15 cellular contexts compared by ENCODE assay signal in genomic region chr7:35839860-35840854, GRCh38. TPM values are rescaled to one million over a fixed set of nuclear protein-coding genes. Genes with fewer than 3 reads are reported as not detected.
DNase-seq lines count a peak whose midpoint lies in the region; ATAC-seq and TF ChIP-seq lines count a peak whose summit lies in the region.
"Had no signal": no experiment of that assay in that cellular context is flagged by ENCODE, and none has a peak within 500 bp of the region (broad histone marks: within the 10 kb centered on the region; RNA-seq: fewer than 3 reads in every experiment).

No MANE protein-coding gene starts in this region.

- no peaks in the 10 kb centered on the region for H3K27me3 Mint-ChIP-seq in nephron progenitor cell (ENCODE audit: low read depth, poor library complexity)
- H3K27me3 Mint-ChIP-seq: progenitor cell of endocrine pancreas had no signal

- H3K4me3 Mint-ChIP-seq in nephron progenitor cell = no peak overlapping the region

- CTCF ChIA-PET in AG04450 (lab: Charles Lee) = interaction anchor here (1.8 kb wide), 1 partner anchor 130 kb away, joined by 8 read pairs; no protein-coding TSS in a partner anchor

- no peaks in the 10 kb centered on the region for H3K4me1 Mint-ChIP-seq in nephron progenitor cell

- no peaks in the 10 kb centered on the region for H3K9me3 Mint-ChIP-seq in nephron progenitor cell

- POLR2A ChIA-PET in AG04450 (lab: Yijun Ruan, JAX) = interaction anchor here (0.6 to 0.9 kb wide), 2 partner anchors 12 to 124 kb away, joined by 3 to 4 read pairs; no protein-coding TSS in a partner anchor

- no peaks in the 10 kb centered on the region for H3K27me3 ChIP-seq in AG04450 (ENCODE audit: control insufficient read depth, insufficient read depth, low read length)
- H3K27me3 ChIP-seq: gastroesophageal sphincter, uterus had no signal

- ATAC-seq in GM19328 (IDR thresholded peaks at IDR 0.05; ENCODE audit: unreplicated experiment) (no peak), HG02642 (IDR thresholded peaks at IDR 0.05; ENCODE audit: poor library complexity, unreplicated experiment) (no peak)
- ATAC-seq: gastroesophageal sphincter, lower lobe of right lung had no signal

- TF ChIP-seq CTCF in AG04450 (IDR thresholded peaks at IDR 0.05; ENCODE audit: low read depth, low read length) (no peak), fibroblast of the aortic adventitia (IDR thresholded peaks at IDR 0.05; ENCODE audit: insufficient read depth, low read length) (no peak), nephron progenitor cell (IDR thresholded peaks at IDR 0.05) (no peak)

- H3K27ac ChIP-seq in AG04450 (ENCODE audit: low read depth, low read length) = no peak overlapping the region
- H3K27ac ChIP-seq: gastroesophageal sphincter, lower lobe of right lung, uterus had no signal

- no peak overlapping the region for H3K4me3 ChIP-seq in AG04450 (ENCODE audit: low read depth, low read length)
- H3K4me3 ChIP-seq in fibroblast of the aortic adventitia (ENCODE audit: low read depth, low read length) = no peak overlapping the region
- H3K4me3 ChIP-seq: gastroesophageal sphincter, lower lobe of right lung, uterus had no signal

- peaks cover 53% of the 10 kb centered on the region for H3K36me3 Mint-ChIP-seq in nephron progenitor cell (ENCODE audit: low read depth)

- H3K27ac Mint-ChIP-seq in nephron progenitor cell = no peak overlapping the region
- H3K27ac Mint-ChIP-seq: progenitor cell of endocrine pancreas had no signal

- no peaks in the 10 kb centered on the region for H3K9me3 ChIP-seq in AG04450 (ENCODE audit: control insufficient read depth, insufficient read depth, low read length)
- H3K9me3 ChIP-seq: gastroesophageal sphincter, lower lobe of right lung, uterus had no signal

- peak; percentile 18 for DNase-seq in AG04450 (ENCODE audit: low read depth, low spot score)
- peak; percentile 85 for DNase-seq in HCEC 1CT
- DNase-seq in SW480 (ENCODE audit: low spot score) = peak; percentile 27
- DNase-seq in fibroblast of the aortic adventitia (ENCODE audit: low read depth) = peak; percentile 24
- DNase-seq in germinal center (ENCODE audit: low spot score) = no peak
- DNase-seq in nephron progenitor cell = no peak
- DNase-seq: activated CD4-positive, alpha-beta T cell treated with anti-CD3 and anti-CD28 coated beads, Interleukin-2, amount 50 U/mL, for 4 hours; amygdala; lower lobe of right lung; NCI-H446 treated with DMSO at 0.1 percent for 48 hours; uterus had no signal

RNA-seq across cellular contexts. Expression of gene SEPTIN7, which starts 39.3 kb away (rescaled TPM):
- polyA plus RNA-seq in AG04450 (2011; rRNA removed) = 280 and 428 TPM in 2 replicates
- polyA minus RNA-seq in AG04450 (2011; rRNA and poly(A)+ RNA removed) = 77.7 and 140 TPM in 2 replicates
- 351 and 582 TPM in 2 replicates for total RNA-seq in fibroblast of the aortic adventitia (ENCODE audit: low replicate concordance)

Comparison
In these comparisons a context has a peak if more than half of its experiments do, and no peak if none do; other contexts are left out.
1. DNase-seq: peak in AG04450 (single experiment), HCEC 1CT (single experiment), SW480 (single experiment) and fibroblast of the aortic adventitia (single experiment); none in germinal center (single experiment) and nephron progenitor cell (single experiment).